Comparison of ENCODE assay signal across 19 cellular contexts in genomic region chr9:134088064-134088725, GRCh38.
"Had no signal": no experiment of that assay in that cellular context is flagged by ENCODE, and none has a peak within 500 bp of the region (broad histone marks: within the 10 kb centered on the region; RNA-seq: fewer than 3 reads in every experiment).

No MANE protein-coding gene starts in this region.

- H3K9me3 Mint-ChIP-seq: activated naive CD8-positive, alpha-beta T cell treated with anti-CD3 and anti-CD28 coated beads, Interleukin-2, amount 50 U/mL, for 24 hours; effector memory CD8-positive, alpha-beta T cell; stimulated activated naive B cell treated with anti-CD40 and anti-IgM and Interleukin-4, amounts not matched to agents 10 μg/mL and 1 μg/mL and 100 μg/mL, for 72 hours had no signal

- H3K4me1 Mint-ChIP-seq: activated naive CD8-positive, alpha-beta T cell treated with anti-CD3 and anti-CD28 coated beads, Interleukin-2, amount 50 U/mL, for 24 hours; activated T-helper 17 cell treated with anti-CD3 and anti-CD28 coated beads, Interleukin-2, amount 50 U/mL, for 72 hours; stimulated activated naive B cell treated with anti-CD40 and anti-IgM and Interleukin-4, amounts not matched to agents 10 μg/mL and 1 μg/mL and 100 μg/mL, for 72 hours had no signal

- H3K27ac Mint-ChIP-seq: activated naive CD8-positive, alpha-beta T cell treated with anti-CD3 and anti-CD28 coated beads, Interleukin-2, amount 50 U/mL, for 24 hours; activated T-helper 17 cell treated with anti-CD3 and anti-CD28 coated beads, Interleukin-2, amount 50 U/mL, for 72 hours; effector memory CD8-positive, alpha-beta T cell; naive thymus-derived CD4-positive, alpha-beta T cell; stimulated activated naive B cell treated with anti-CD40 and anti-IgM and Interleukin-4, amounts not matched to agents 10 μg/mL and 1 μg/mL and 100 μg/mL, for 72 hours had no signal

- H3K36me3 ChIP-seq: gastrocnemius medialis, heart right ventricle had no signal

- ATAC-seq: activated naive CD8-positive, alpha-beta T cell treated with anti-CD3 and anti-CD28 coated beads, Interleukin-2, amount 50 U/mL, for 24 hours; activated T-helper 17 cell treated with anti-CD3 and anti-CD28 coated beads, Interleukin-2, amount 50 U/mL, for 72 hours; effector memory CD8-positive, alpha-beta T cell; gastrocnemius medialis; heart right ventricle; naive thymus-derived CD4-positive, alpha-beta T cell; stimulated activated naive B cell treated with anti-CD40 and anti-IgM and Interleukin-4, amounts not matched to agents 10 μg/mL and 1 μg/mL and 100 μg/mL, for 72 hours had no signal

- H3K4me3 ChIP-seq: gastrocnemius medialis, heart right ventricle, lung had no signal

- H3K36me3 Mint-ChIP-seq: stimulated activated naive B cell treated with anti-CD40 and anti-IgM and Interleukin-4, amounts not matched to agents 10 μg/mL and 1 μg/mL and 100 μg/mL, for 72 hours had no signal

- H3K4me3 Mint-ChIP-seq: activated naive CD8-positive, alpha-beta T cell treated with anti-CD3 and anti-CD28 coated beads, Interleukin-2, amount 50 U/mL, for 24 hours; activated T-helper 17 cell treated with anti-CD3 and anti-CD28 coated beads, Interleukin-2, amount 50 U/mL, for 72 hours; effector memory CD8-positive, alpha-beta T cell; naive thymus-derived CD4-positive, alpha-beta T cell; stimulated activated naive B cell treated with anti-CD40 and anti-IgM and Interleukin-4, amounts not matched to agents 10 μg/mL and 1 μg/mL and 100 μg/mL, for 72 hours had no signal

- H3K27ac ChIP-seq: gastrocnemius medialis, heart right ventricle, VCaP had no signal

- H3K4me1 ChIP-seq: gastrocnemius medialis, heart right ventricle had no signal

- DNase-seq: activated CD4-positive, alpha-beta T cell treated with anti-CD3 and anti-CD28 coated beads for 1 hour; activated CD4-positive, alpha-beta T cell treated with anti-CD3 and anti-CD28 coated beads, Interleukin-2, amount 50 U/mL, for 4 hours; activated naive CD4-positive, alpha-beta T cell treated with Interleukin-2 at 50 U/mL for 16 hours; activated naive CD8-positive, alpha-beta T cell treated with anti-CD3 and anti-CD28 coated beads, Interleukin-2, amount 50 U/mL, for 24 hours; activated T-cell treated with anti-CD3 and anti-CD28 coated beads for 4 hours; dermis blood vessel endothelial cell; effector memory CD8-positive, alpha-beta T cell; gastrocnemius medialis; naive thymus-derived CD4-positive, alpha-beta T cell; stimulated activated CD4-positive, alpha-beta T cell treated with anti-CD3 and anti-CD28 coated beads, Interleukin-2, amount 100 ng/mL, for 48 hours; stimulated activated naive B cell treated with anti-CD40 and anti-IgM and Interleukin-4, amounts not matched to agents 10 μg/mL and 1 μg/mL and 100 μg/mL, for 72 hours; substantia nigra; T-helper 1 cell; T1000; trophoblast cell had no signal

- H3K9me3 ChIP-seq: gastrocnemius medialis had no signal
